Comparison of ENCODE assay signal across 9 cellular contexts in genomic region chr16:11799017-11799381, GRCh38. TPM values are rescaled to one million over a fixed set of nuclear protein-coding genes. Genes with fewer than 3 reads are reported as not detected.
DNase-seq lines count a peak whose midpoint lies in the region; ATAC-seq and TF ChIP-seq lines count a peak whose summit lies in the region.
"Had no signal": no experiment of that assay in that cellular context is flagged by ENCODE, and none has a peak within 500 bp of the region (broad histone marks: within the 10 kb centered on the region; RNA-seq: fewer than 3 reads in every experiment).

No MANE protein-coding gene starts in this region.

- peak overlapping the region; percentile 80 for H3K4me3 Mint-ChIP-seq in activated naive CD4-positive, alpha-beta T cell treated with anti-CD3 and anti-CD28 coated beads, Interleukin-2, amount 10 ng/mL, durations not matched to agents 7 days and 5 days
- peak overlapping the region; percentile 87 for H3K4me3 Mint-ChIP-seq in activated CD4-positive, alpha-beta memory T cell treated with anti-CD3 and anti-CD28 coated beads for 36 hours
- peak overlapping the region in 3 of 5 donors; percentile 13 to 54 (median 22) for H3K4me3 Mint-ChIP-seq in immature natural killer cell

- no peak for ATAC-seq in thoracic aorta (ENCODE audit: insufficient number of reproducible peaks, low FRiP score, low read depth)

- no peaks in the 10 kb centered on the region for H3K27me3 ChIP-seq in thoracic aorta (replicated peaks; ENCODE audit: insufficient read depth)

- no peaks in the 10 kb centered on the region for H3K36me3 ChIP-seq in thoracic aorta

- peak overlapping the region; percentile 90 for H3K4me3 ChIP-seq in thoracic aorta

- H3K9me3 ChIP-seq in thoracic aorta: no peaks in the 10 kb centered on the region

- peaks cover 63% of the 10 kb centered on the region for H3K4me1 Mint-ChIP-seq in activated naive CD4-positive, alpha-beta T cell treated with anti-CD3 and anti-CD28 coated beads, Interleukin-2, amount 10 ng/mL, durations not matched to agents 7 days and 5 days
- H3K4me1 Mint-ChIP-seq in activated CD4-positive, alpha-beta memory T cell treated with anti-CD3 and anti-CD28 coated beads for 36 hours (ENCODE audit: low read depth): peaks cover 48% of the 10 kb centered on the region
- H3K4me1 Mint-ChIP-seq in immature natural killer cell: peaks cover 48 to 56% of the 10 kb centered on the region in 2 donors

- CTCF ChIA-PET in activated naive CD4-positive, alpha-beta T cell treated with anti-CD3 and anti-CD28 coated beads, Interleukin-2, amount 10 ng/mL, durations not matched to agents 7 days and 5 days (lab: Charles Lee): interaction anchor here (0.7 to 2.6 kb wide), 4 partner anchors 13 to 404 kb away, joined by 3 to 17 read pairs (median 3); no protein-coding TSS in a partner anchor
- CTCF ChIA-PET in activated CD4-positive, alpha-beta memory T cell treated with anti-CD3 and anti-CD28 coated beads for 36 hours (lab: Charles Lee): interaction anchor here (1.9 to 4.9 kb wide), 2 partner anchors 10 to 16 kb away, joined by 8 to 99 read pairs; no protein-coding TSS in a partner anchor

- H3K4me1 ChIP-seq in thoracic aorta (ENCODE audit: control insufficient read depth in 1 of 2, low read depth in 2 of 2): peaks cover 34 to 48% of the 10 kb centered on the region in 2 donors

- no peaks in the 10 kb centered on the region for H3K27me3 Mint-ChIP-seq in activated naive CD4-positive, alpha-beta T cell treated with anti-CD3 and anti-CD28 coated beads, Interleukin-2, amount 10 ng/mL, durations not matched to agents 7 days and 5 days
- no peaks in the 10 kb centered on the region for H3K27me3 Mint-ChIP-seq in activated CD4-positive, alpha-beta memory T cell treated with anti-CD3 and anti-CD28 coated beads for 36 hours
- peaks cover 5 to 15% (median 12%) of the 10 kb centered on the region in 3 donors for H3K27me3 Mint-ChIP-seq in immature natural killer cell (ENCODE audit: low read depth in 3 of 3)

- no peak for DNase-seq in activated naive CD4-positive, alpha-beta T cell treated with anti-CD3 and anti-CD28 coated beads, Interleukin-2, amount 10 ng/mL, durations not matched to agents 7 days and 5 days
- DNase-seq in activated naive CD4-positive, alpha-beta T cell treated with anti-CD3 and anti-CD28 coated beads, Interleukin-2, amount 50 U/mL, for 16 hours: no peak
- no peak for DNase-seq in activated CD4-positive, alpha-beta memory T cell treated with anti-CD3 and anti-CD28 coated beads for 36 hours
- DNase-seq in immature natural killer cell (no peak), thoracic aorta (ENCODE audit: low spot score) (no peak), NCI-H187 (lab: John Stamatoyannopoulos, UW) (no peak), NCI-H748 treated with DMSO at 0.1 percent for 48 hours (lab: John Stamatoyannopoulos, UW) (no peak)
- no peak for DNase-seq in activated CD4-positive, CD25-positive, alpha-beta regulatory T cell (lab: John Stamatoyannopoulos, UW)
- DNase-seq: stimulated activated CD4-positive, alpha-beta T cell treated with anti-CD3 and anti-CD28 coated beads, Interleukin-1b, Interleukin-23, amount 100 ng/mL, for 48 hours had no signal

- no peak for TF ChIP-seq CTCF in thoracic aorta (IDR thresholded peaks at IDR 0.05)

- H3K27ac Mint-ChIP-seq in activated naive CD4-positive, alpha-beta T cell treated with anti-CD3 and anti-CD28 coated beads, Interleukin-2, amount 10 ng/mL, durations not matched to agents 7 days and 5 days: peak overlapping the region; percentile 97
- peak overlapping the region; percentile 86 for H3K27ac Mint-ChIP-seq in activated CD4-positive, alpha-beta memory T cell treated with anti-CD3 and anti-CD28 coated beads for 36 hours
- H3K27ac Mint-ChIP-seq in immature natural killer cell: peak overlapping the region in 5 of 6 donors; percentile 24 to 99 (median 39)

- peak overlapping the region; percentile 99 to 100 for H3K27ac ChIP-seq in thoracic aorta

- intact Hi-C loops in activated CD4-positive, alpha-beta memory T cell treated with anti-CD3 and anti-CD28 coated beads for 36 hours (cut with micrococcal nuclease): loop anchor here (5.0 kb wide), 3 partner anchors 113 to 832 kb away; partner anchors contain the start of gene LITAF

- no peaks in the 10 kb centered on the region for H3K9me3 Mint-ChIP-seq in activated naive CD4-positive, alpha-beta T cell treated with anti-CD3 and anti-CD28 coated beads, Interleukin-2, amount 10 ng/mL, durations not matched to agents 7 days and 5 days
- H3K9me3 Mint-ChIP-seq in activated CD4-positive, alpha-beta memory T cell treated with anti-CD3 and anti-CD28 coated beads for 36 hours: no peaks in the 10 kb centered on the region
- no peaks in the 10 kb centered on the region for H3K9me3 Mint-ChIP-seq in immature natural killer cell

- POLR2A ChIA-PET in activated CD4-positive, alpha-beta memory T cell treated with anti-CD3 and anti-CD28 coated beads for 36 hours (lab: Charles Lee): interaction anchor here (0.6 to 4.4 kb wide), 6 partner anchors 11 to 357 kb away, joined by 3 to 50 read pairs (median 4); partner anchors contain the start of gene TXNDC11

- peaks cover 25% of the 10 kb centered on the region for H3K36me3 Mint-ChIP-seq in activated naive CD4-positive, alpha-beta T cell treated with anti-CD3 and anti-CD28 coated beads, Interleukin-2, amount 10 ng/mL, durations not matched to agents 7 days and 5 days
- H3K36me3 Mint-ChIP-seq in activated CD4-positive, alpha-beta memory T cell treated with anti-CD3 and anti-CD28 coated beads for 36 hours: peaks cover 20% of the 10 kb centered on the region
- no peaks in the 10 kb centered on the region for H3K36me3 Mint-ChIP-seq in immature natural killer cell

RNA-seq across cellular contexts. Expression of gene ZC3H7A, which starts 1.9 kb away (rescaled TPM):
- total RNA-seq in activated CD4-positive, alpha-beta memory T cell treated with anti-CD3 and anti-CD28 coated beads for 36 hours: 10 to 100 TPM; 65.1 to 75.5 TPM
- 10 to 100 TPM; 20.3 to 34.2 (median 29.2) TPM for polyA plus RNA-seq in immature natural killer cell
- total RNA-seq in thoracic aorta: 10 to 100 TPM; 47.8 to 86.1 TPM

RNA-seq across cellular contexts. Expression of gene RSL1D1, which starts 52.3 kb away (rescaled TPM):
- 100 to 1,000 TPM; 287 to 296 TPM for total RNA-seq in activated CD4-positive, alpha-beta memory T cell treated with anti-CD3 and anti-CD28 coated beads for 36 hours
- 100 to 1,000 TPM in 2 of 3 donors, 10 to 100 TPM in 1; 37.4 to 206 (median 161) TPM for polyA plus RNA-seq in immature natural killer cell
- 100 to 1,000 TPM in 1 of 2 donors, 10 to 100 TPM in 1; 51.2 to 184 TPM for total RNA-seq in thoracic aorta

RNA-seq across cellular contexts. Expression of gene TXNDC11, which starts 56.3 kb away (rescaled TPM):
- 10 to 100 TPM; 28.4 to 29.9 TPM for total RNA-seq in activated CD4-positive, alpha-beta memory T cell treated with anti-CD3 and anti-CD28 coated beads for 36 hours
- 10 to 100 TPM; 35.6 to 57.2 (median 46.9) TPM for polyA plus RNA-seq in immature natural killer cell
- total RNA-seq in thoracic aorta: 10 to 100 TPM; 44.5 to 49.4 TPM

Comparison
In these comparisons a context has a peak if more than half of its experiments do, and no peak if none do; other contexts are left out.
1. H3K27ac Mint-ChIP-seq: peak in every context shown above with its lines; median percentile 97 in activated naive CD4-positive, alpha-beta T cell treated with anti-CD3 and anti-CD28 coated beads, Interleukin-2, amount 10 ng/mL, durations not matched to agents 7 days and 5 days; 86 in activated CD4-positive, alpha-beta memory T cell treated with anti-CD3 and anti-CD28 coated beads for 36 hours; 39 in immature natural killer cell.
2. H3K4me3 Mint-ChIP-seq: peak in every context shown above with its lines; median percentile 87 in activated CD4-positive, alpha-beta memory T cell treated with anti-CD3 and anti-CD28 coated beads for 36 hours; 80 in activated naive CD4-positive, alpha-beta T cell treated with anti-CD3 and anti-CD28 coated beads, Interleukin-2, amount 10 ng/mL, durations not matched to agents 7 days and 5 days; 22 in immature natural killer cell.